Comparison of ENCODE assay signal across 1 cellular context in the genomic region with DNA sequence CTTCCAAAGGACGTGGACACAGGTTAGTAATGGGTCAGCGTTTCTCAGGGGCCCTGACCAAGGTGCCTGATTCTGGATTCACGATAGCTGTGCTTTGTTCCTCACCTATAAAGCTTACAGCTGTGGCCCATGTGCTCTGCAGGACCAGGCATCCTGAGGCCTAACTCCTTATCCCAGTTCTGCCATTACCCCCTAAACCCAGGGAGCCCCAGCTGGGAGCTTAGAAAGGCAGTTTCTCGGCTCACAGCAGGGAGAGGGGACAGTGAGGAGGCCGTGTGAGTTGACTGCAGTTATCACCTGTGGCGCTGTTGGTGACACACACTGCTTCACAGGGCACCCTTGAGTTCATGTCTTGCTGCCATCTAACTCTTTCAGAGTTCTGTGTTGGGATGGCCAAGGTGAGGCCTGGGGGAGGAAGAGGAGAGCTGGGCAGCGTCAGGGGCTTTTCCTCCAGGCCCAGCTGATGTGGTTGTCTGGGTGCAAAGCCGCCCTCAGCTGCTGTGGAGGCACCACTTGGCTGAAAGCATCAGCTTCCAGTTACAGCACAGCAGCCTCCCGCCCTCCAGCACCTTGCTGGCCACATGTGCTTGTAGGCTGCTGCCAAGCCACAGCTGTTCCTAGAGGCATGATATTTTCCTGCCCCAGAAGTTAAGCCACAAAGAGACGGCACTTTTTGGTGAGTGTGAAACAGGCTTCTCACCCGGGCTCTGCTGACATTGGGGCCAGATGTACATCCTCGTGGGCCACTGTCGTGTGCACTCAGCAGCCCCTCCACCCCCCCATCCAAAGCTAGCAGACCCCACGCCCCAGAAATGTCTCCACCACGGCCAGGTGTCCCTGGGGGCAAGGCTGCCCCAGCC.
TF ChIP-seq lines count a peak whose summit lies in the region.

No MANE protein-coding gene starts in this region.

TF ChIP-seq in HepG2, 621 proteins besides CTCF, POLR2A, EP300 and RAD21 (continued from another document):
- TF ChIP-seq, protein P1, sequence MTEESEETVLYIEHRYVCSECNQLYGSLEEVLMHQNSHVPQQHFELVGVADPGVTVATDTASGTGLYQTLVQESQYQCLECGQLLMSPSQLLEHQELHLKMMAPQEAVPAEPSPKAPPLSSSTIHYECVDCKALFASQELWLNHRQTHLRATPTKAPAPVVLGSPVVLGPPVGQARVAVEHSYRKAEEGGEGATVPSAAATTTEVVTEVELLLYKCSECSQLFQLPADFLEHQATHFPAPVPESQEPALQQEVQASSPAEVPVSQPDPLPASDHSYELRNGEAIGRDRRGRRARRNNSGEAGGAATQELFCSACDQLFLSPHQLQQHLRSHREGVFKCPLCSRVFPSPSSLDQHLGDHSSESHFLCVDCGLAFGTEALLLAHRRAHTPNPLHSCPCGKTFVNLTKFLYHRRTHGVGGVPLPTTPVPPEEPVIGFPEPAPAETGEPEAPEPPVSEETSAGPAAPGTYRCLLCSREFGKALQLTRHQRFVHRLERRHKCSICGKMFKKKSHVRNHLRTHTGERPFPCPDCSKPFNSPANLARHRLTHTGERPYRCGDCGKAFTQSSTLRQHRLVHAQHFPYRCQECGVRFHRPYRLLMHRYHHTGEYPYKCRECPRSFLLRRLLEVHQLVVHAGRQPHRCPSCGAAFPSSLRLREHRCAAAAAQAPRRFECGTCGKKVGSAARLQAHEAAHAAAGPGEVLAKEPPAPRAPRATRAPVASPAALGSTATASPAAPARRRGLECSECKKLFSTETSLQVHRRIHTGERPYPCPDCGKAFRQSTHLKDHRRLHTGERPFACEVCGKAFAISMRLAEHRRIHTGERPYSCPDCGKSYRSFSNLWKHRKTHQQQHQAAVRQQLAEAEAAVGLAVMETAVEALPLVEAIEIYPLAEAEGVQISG (CRISPR knock-in tag; IDR thresholded peaks at IDR 0.05): no peak
- TF ChIP-seq TOPORS (CRISPR knock-in tag; IDR thresholded peaks at IDR 0.05): no peak
- TF ChIP-seq ZBTB25 (CRISPR knock-in tag; IDR thresholded peaks at IDR 0.05): no peak
- TF ChIP-seq, protein P2, sequence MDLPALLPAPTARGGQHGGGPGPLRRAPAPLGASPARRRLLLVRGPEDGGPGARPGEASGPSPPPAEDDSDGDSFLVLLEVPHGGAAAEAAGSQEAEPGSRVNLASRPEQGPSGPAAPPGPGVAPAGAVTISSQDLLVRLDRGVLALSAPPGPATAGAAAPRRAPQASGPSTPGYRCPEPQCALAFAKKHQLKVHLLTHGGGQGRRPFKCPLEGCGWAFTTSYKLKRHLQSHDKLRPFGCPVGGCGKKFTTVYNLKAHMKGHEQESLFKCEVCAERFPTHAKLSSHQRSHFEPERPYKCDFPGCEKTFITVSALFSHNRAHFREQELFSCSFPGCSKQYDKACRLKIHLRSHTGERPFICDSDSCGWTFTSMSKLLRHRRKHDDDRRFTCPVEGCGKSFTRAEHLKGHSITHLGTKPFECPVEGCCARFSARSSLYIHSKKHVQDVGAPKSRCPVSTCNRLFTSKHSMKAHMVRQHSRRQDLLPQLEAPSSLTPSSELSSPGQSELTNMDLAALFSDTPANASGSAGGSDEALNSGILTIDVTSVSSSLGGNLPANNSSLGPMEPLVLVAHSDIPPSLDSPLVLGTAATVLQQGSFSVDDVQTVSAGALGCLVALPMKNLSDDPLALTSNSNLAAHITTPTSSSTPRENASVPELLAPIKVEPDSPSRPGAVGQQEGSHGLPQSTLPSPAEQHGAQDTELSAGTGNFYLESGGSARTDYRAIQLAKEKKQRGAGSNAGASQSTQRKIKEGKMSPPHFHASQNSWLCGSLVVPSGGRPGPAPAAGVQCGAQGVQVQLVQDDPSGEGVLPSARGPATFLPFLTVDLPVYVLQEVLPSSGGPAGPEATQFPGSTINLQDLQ (CRISPR knock-in tag; IDR thresholded peaks at IDR 0.05): no peak
- no peak for TF ChIP-seq HOXA7 (CRISPR knock-in tag; IDR thresholded peaks at IDR 0.05)
- TF ChIP-seq CREB3 (CRISPR knock-in tag; IDR thresholded peaks at IDR 0.05): no peak
- no peak for TF ChIP-seq ZC3H13 (CRISPR knock-in tag; IDR thresholded peaks at IDR 0.05)
- TF ChIP-seq JARID2 (CRISPR knock-in tag; IDR thresholded peaks at IDR 0.05; ENCODE audit: insufficient replicate concordance): no peak
- TF ChIP-seq ZBTB42 (CRISPR knock-in tag; IDR thresholded peaks at IDR 0.05): no peak
- TF ChIP-seq ZKSCAN5 (CRISPR knock-in tag; IDR thresholded peaks at IDR 0.05): no peak
- no peak for TF ChIP-seq HMG20A (CRISPR knock-in tag; IDR thresholded peaks at IDR 0.05; ENCODE audit: borderline replicate concordance)
- no peak for TF ChIP-seq MXD4 (CRISPR knock-in tag; IDR thresholded peaks at IDR 0.05)
- no peak for TF ChIP-seq ZKSCAN8 (CRISPR knock-in tag; IDR thresholded peaks at IDR 0.05; ENCODE audit: borderline replicate concordance)
- TF ChIP-seq SMYD3 (CRISPR knock-in tag; IDR thresholded peaks at IDR 0.05): no peak
- no peak for TF ChIP-seq IRF9 (CRISPR knock-in tag; IDR thresholded peaks at IDR 0.05; ENCODE audit: borderline replicate concordance)
- TF ChIP-seq ZNF740 (CRISPR knock-in tag; IDR thresholded peaks at IDR 0.05): no peak
- TF ChIP-seq AGO2 (optimal IDR thresholded peaks at IDR 0.05; ENCODE audit: low read depth, low read length): peak; percentile 47
